ENCODE assay signal across 1 cellular context in the genomic region with DNA sequence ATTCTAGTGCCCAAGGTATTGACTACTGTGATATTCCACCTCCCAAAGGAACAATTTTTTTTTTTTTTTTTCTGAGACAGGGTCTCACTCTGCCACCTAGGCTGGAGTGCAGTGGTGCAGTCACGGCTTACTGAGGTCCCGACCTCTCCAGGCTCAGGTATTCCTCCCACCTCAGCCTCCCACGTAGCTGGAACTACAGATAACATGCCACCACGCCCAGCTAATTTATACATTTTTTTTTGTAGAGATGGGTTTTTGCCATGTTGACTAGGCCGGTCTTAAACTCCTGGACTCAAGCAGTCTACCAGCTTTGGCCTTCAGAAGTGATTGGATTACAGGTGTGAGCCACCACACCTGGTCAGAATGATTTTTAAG.
TF ChIP-seq lines count a peak whose summit lies in the region.

No MANE protein-coding gene starts in this region.

TF ChIP-seq in K562, 482 proteins besides CTCF, POLR2A, EP300 and RAD21 (continued from another document and continues in another):
- TF ChIP-seq, protein P1, sequence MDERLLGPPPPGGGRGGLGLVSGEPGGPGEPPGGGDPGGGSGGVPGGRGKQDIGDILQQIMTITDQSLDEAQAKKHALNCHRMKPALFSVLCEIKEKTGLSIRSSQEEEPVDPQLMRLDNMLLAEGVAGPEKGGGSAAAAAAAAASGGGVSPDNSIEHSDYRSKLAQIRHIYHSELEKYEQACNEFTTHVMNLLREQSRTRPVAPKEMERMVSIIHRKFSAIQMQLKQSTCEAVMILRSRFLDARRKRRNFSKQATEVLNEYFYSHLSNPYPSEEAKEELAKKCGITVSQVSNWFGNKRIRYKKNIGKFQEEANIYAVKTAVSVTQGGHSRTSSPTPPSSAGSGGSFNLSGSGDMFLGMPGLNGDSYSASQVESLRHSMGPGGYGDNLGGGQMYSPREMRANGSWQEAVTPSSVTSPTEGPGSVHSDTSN (CRISPR knock-in tag; IDR thresholded peaks at IDR 0.05; ENCODE audit: low read depth) = no peak
- TF ChIP-seq, protein P1 (tag; conservative IDR thresholded peaks at IDR 0.05; ENCODE audit: low read depth) = no peak
- no peak for TF ChIP-seq BRF1 (IDR thresholded peaks at IDR 0.05; ENCODE audit: borderline replicate concordance, extremely low read depth, insufficient read length)
- no peak for TF ChIP-seq MCM7 (IDR thresholded peaks at IDR 0.05)
- TF ChIP-seq NCOR1 (IDR thresholded peaks at IDR 0.05) = peak; percentile 26; the same call in 1 of the 2 replicates
- TF ChIP-seq XRCC5 (IDR thresholded peaks at IDR 0.05; ENCODE audit: low read depth, low read length) = no peak
- peak; percentile 59; the same call in 1 of the 2 replicates for TF ChIP-seq ZEB2 (IDR thresholded peaks at IDR 0.05)
- peak; percentile 57 for TF ChIP-seq DPF2 (IDR thresholded peaks at IDR 0.05)
- TF ChIP-seq HLTF (IDR thresholded peaks at IDR 0.05) = no peak
- peak; percentile 64 for TF ChIP-seq ARID1B (IDR thresholded peaks at IDR 0.05)
- peak; percentile 26; the same call in 1 of the 2 replicates for TF ChIP-seq CREM (IDR thresholded peaks at IDR 0.05; ENCODE audit: low read depth)
- TF ChIP-seq, protein P2, sequence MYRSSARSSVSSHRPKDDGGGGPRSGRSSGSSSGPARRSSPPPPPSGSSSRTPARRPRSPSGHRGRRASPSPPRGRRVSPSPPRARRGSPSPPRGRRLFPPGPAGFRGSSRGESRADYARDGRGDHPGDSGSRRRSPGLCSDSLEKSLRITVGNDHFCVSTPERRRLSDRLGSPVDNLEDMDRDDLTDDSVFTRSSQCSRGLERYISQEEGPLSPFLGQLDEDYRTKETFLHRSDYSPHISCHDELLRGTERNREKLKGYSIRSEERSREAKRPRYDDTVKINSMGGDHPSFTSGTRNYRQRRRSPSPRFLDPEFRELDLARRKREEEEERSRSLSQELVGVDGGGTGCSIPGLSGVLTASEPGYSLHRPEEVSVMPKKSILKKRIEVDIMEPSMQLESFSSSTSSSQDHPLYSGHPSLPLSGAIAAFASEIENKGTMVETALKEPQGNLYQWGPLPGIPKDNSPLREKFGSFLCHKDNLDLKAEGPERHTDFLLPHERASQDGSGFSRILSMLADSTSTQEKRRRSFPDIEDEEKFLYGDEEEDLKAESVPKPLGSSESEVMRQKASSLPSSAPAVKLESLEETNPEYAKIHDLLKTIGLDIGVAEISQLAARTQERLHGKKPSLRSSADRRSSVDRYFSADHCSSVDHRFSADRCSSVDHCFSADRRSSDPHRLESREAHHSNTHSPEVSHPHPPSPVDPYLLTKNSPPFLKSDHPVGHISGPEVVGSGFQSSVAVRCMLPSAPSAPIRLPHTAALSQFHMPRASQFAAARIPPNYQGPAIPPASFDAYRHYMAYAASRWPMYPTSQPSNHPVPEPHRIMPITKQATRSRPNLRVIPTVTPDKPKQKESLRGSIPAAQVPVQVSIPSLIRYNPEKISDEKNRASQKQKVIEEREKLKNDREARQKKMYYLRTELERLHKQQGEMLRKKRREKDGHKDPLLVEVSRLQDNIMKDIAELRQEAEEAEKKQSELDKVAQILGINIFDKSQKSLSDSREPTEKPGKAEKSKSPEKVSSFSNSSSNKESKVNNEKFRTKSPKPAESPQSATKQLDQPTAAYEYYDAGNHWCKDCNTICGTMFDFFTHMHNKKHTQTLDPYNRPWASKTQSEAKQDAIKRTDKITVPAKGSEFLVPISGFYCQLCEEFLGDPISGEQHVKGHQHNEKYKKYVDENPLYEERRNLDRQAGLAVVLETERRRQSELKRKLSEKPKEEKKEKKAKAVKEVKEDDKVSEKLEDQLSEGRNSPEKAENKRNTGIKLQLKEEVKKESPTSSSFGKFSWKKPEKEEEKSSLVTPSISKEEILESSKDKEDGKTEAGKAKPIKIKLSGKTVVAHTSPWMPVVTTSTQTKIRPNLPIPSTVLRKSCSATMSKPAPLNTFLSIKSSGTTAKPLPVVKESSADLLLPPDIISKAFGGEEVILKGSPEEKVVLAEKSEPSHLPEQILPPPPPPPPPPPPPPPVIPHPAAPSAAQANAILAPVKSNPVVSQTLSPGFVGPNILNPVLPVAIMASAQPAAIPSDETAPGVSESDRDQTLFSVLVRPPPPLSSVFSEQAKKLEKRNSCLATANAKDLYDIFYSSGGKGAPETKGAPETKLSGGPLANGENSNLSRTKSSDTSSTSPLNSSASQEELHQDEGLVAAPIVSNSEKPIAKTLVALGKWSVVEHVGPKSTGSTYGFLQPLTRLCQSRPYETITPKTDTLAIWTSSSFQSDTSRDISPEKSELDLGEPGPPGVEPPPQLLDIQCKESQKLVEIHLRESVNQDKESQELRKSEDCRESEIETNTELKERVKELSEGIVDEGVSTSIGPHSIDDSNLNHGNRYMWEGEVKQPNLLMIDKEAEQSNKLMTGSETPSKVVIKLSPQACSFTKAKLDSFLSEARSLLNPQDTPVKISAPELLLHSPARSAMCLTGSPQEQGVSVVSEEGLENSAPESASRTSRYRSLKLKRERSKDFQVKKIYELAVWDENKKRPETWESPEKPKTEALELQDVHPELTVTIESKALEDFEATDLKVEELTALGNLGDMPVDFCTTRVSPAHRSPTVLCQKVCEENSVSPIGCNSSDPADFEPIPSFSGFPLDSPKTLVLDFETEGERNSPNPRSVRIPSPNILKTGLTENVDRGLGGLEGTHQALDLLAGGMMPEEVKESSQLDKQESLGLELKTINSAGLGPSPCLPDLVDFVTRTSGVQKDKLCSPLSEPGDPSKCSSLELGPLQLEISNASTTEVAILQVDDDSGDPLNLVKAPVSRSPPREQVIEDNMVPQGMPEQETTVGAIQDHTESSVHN (IDR thresholded peaks at IDR 0.05; ENCODE audit: borderline replicate concordance in 1 of 2, low read depth in 1 of 2) = no peak
- TF ChIP-seq TCF3 (CRISPR knock-in tag; IDR thresholded peaks at IDR 0.05) = peak; percentile 49; the same call in 1 of the 2 replicates
- TF ChIP-seq, protein P3, sequence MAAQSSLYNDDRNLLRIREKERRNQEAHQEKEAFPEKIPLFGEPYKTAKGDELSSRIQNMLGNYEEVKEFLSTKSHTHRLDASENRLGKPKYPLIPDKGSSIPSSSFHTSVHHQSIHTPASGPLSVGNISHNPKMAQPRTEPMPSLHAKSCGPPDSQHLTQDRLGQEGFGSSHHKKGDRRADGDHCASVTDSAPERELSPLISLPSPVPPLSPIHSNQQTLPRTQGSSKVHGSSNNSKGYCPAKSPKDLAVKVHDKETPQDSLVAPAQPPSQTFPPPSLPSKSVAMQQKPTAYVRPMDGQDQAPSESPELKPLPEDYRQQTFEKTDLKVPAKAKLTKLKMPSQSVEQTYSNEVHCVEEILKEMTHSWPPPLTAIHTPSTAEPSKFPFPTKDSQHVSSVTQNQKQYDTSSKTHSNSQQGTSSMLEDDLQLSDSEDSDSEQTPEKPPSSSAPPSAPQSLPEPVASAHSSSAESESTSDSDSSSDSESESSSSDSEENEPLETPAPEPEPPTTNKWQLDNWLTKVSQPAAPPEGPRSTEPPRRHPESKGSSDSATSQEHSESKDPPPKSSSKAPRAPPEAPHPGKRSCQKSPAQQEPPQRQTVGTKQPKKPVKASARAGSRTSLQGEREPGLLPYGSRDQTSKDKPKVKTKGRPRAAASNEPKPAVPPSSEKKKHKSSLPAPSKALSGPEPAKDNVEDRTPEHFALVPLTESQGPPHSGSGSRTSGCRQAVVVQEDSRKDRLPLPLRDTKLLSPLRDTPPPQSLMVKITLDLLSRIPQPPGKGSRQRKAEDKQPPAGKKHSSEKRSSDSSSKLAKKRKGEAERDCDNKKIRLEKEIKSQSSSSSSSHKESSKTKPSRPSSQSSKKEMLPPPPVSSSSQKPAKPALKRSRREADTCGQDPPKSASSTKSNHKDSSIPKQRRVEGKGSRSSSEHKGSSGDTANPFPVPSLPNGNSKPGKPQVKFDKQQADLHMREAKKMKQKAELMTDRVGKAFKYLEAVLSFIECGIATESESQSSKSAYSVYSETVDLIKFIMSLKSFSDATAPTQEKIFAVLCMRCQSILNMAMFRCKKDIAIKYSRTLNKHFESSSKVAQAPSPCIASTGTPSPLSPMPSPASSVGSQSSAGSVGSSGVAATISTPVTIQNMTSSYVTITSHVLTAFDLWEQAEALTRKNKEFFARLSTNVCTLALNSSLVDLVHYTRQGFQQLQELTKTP (IDR thresholded peaks at IDR 0.05; ENCODE audit: low read depth in 1 of 2, partially characterized antibody in 2 of 2) = no peak
- TF ChIP-seq, protein P4, sequence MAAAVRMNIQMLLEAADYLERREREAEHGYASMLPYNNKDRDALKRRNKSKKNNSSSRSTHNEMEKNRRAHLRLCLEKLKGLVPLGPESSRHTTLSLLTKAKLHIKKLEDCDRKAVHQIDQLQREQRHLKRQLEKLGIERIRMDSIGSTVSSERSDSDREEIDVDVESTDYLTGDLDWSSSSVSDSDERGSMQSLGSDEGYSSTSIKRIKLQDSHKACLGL (CRISPR knock-in tag; IDR thresholded peaks at IDR 0.05; ENCODE audit: borderline replicate concordance, poor library complexity, severe bottlenecking) = no peak
- TF ChIP-seq, protein P5, sequence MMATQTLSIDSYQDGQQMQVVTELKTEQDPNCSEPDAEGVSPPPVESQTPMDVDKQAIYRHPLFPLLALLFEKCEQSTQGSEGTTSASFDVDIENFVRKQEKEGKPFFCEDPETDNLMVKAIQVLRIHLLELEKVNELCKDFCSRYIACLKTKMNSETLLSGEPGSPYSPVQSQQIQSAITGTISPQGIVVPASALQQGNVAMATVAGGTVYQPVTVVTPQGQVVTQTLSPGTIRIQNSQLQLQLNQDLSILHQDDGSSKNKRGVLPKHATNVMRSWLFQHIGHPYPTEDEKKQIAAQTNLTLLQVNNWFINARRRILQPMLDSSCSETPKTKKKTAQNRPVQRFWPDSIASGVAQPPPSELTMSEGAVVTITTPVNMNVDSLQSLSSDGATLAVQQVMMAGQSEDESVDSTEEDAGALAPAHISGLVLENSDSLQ (IDR thresholded peaks at IDR 0.05) = no peak
- TF ChIP-seq CBFA2T3 (IDR thresholded peaks at IDR 0.05) = peak; percentile 67
- TF ChIP-seq CHD4 (IDR thresholded peaks at IDR 0.05; ENCODE audit: insufficient read depth, insufficient replicate concordance, low read depth, low read length, poor library complexity, severe bottlenecking) = no peak
- TF ChIP-seq, protein P6, sequence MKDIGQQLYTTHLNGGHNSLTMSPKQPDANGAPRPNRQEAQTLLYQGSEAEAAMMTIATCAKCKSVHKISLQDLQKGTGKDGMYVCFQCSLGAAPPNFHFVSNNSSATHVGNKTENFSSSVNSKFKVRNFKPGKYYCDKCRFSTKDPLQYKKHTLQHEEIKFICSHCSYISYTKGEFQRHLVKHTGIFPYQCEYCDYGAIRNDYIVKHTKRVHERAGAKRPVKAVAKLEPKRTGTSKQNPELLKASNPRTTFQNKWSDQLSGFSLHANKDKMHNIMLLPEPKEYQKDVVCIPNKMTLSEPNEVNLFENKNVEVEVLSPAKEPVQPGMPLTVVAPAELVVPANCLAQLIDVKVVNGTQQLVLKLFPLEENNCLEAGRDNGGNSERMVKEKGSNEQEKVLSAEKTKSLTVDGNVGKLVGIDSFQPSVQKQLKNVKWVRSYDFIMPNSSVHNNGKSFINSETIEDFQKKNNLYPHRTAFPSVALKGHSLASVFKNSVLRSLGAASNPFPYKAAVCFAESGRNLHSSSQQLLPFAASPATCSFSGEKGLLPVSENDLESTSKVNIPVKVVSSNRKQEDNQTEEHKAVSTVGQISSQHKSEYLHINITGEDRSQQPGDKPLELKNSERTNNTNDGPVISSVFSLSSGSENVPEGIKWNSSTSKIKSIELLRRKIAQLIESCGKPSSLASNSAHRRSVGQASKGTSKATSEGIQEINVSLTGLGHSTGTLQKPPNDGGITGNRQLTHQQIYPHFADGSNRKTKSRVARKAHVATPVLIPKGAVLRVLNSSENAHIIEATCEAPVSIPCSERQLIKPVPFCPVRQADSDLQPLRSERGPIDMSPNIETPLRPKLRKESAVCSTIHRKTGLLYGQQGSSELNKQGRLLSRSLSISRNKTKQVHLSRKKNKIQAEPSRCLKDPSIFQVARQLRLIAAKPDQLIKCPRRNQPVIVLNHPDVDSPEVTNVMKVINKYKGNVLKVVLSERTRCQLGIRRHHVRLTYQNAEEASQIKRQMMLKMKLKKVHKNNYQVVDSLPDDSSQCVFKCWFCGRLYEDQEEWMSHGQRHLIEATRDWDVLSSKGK (CRISPR knock-in tag; IDR thresholded peaks at IDR 0.05) = no peak
- TF ChIP-seq KLF16 (IDR thresholded peaks at IDR 0.05) = 0 out of 2 replicates have a peak, but pooled peaks have one; percentile 12
- TF ChIP-seq CHCHD3 (CRISPR knock-in tag; IDR thresholded peaks at IDR 0.05) = no peak
- no peak for TF ChIP-seq POLR3G (IDR thresholded peaks at IDR 0.05; ENCODE audit: extremely low read depth, insufficient read length, insufficient replicate concordance)
- TF ChIP-seq, protein P7, sequence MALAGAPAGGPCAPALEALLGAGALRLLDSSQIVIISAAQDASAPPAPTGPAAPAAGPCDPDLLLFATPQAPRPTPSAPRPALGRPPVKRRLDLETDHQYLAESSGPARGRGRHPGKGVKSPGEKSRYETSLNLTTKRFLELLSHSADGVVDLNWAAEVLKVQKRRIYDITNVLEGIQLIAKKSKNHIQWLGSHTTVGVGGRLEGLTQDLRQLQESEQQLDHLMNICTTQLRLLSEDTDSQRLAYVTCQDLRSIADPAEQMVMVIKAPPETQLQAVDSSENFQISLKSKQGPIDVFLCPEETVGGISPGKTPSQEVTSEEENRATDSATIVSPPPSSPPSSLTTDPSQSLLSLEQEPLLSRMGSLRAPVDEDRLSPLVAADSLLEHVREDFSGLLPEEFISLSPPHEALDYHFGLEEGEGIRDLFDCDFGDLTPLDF (CRISPR knock-in tag; IDR thresholded peaks at IDR 0.05) = no peak
- TF ChIP-seq NR1H2 (CRISPR knock-in tag; IDR thresholded peaks at IDR 0.05) = no peak
- TF ChIP-seq SMARCE1 (IDR thresholded peaks at IDR 0.05) = peak; percentile 54
- TF ChIP-seq, protein P8, sequence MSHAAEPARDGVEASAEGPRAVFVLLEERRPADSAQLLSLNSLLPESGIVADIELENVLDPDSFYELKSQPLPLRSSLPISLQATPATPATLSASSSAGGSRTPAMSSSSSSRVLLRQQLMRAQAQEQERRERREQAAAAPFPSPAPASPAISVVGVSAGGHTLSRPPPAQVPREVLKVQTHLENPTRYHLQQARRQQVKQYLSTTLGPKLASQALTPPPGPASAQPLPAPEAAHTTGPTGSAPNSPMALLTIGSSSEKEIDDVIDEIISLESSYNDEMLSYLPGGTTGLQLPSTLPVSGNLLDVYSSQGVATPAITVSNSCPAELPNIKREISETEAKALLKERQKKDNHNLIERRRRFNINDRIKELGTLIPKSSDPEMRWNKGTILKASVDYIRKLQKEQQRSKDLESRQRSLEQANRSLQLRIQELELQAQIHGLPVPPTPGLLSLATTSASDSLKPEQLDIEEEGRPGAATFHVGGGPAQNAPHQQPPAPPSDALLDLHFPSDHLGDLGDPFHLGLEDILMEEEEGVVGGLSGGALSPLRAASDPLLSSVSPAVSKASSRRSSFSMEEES (CRISPR knock-in tag; IDR thresholded peaks at IDR 0.05) = no peak
- no peak for TF ChIP-seq ZBTB1 (CRISPR knock-in tag; IDR thresholded peaks at IDR 0.05; ENCODE audit: borderline replicate concordance, low read depth)
- TF ChIP-seq, protein P9, sequence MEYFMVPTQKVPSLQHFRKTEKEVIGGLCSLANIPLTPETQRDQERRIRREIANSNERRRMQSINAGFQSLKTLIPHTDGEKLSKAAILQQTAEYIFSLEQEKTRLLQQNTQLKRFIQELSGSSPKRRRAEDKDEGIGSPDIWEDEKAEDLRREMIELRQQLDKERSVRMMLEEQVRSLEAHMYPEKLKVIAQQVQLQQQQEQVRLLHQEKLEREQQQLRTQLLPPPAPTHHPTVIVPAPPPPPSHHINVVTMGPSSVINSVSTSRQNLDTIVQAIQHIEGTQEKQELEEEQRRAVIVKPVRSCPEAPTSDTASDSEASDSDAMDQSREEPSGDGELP (CRISPR knock-in tag; IDR thresholded peaks at IDR 0.05; ENCODE audit: borderline replicate concordance) = no peak
